Comparison of ENCODE assay signal across 1 cellular context in genomic region chr6:44133003-44133931, GRCh38.
TF ChIP-seq lines count a peak whose summit lies in the region.

No MANE protein-coding gene starts in this region.

TF ChIP-seq in HepG2, 621 proteins besides CTCF, POLR2A, EP300 and RAD21 (continues in another document):
- TF ChIP-seq KAT8 (CRISPR knock-in tag; IDR thresholded peaks at IDR 0.05) (no peak), ZNF609 (CRISPR knock-in tag; IDR thresholded peaks at IDR 0.05; ENCODE audit: borderline replicate concordance) (no peak), HIVEP1 (CRISPR knock-in tag; IDR thresholded peaks at IDR 0.05) (no peak), AGO1 (IDR thresholded peaks at IDR 0.05; ENCODE audit: low read depth, low read length, poor library complexity, severe bottlenecking) (no peak), ZNF430 (CRISPR knock-in tag; IDR thresholded peaks at IDR 0.05) (0 out of 2 replicates have a peak, but pooled peaks have one; percentile 24), ZNF768 (CRISPR knock-in tag; IDR thresholded peaks at IDR 0.05) (no peak), ZNF34 (CRISPR knock-in tag; IDR thresholded peaks at IDR 0.05; ENCODE audit: borderline replicate concordance) (peak; percentile 35; the same call in 1 of the 2 replicates), SAP130 (CRISPR knock-in tag; IDR thresholded peaks at IDR 0.05; ENCODE audit: low read depth) (peak; percentile 48), MAZ (IDR thresholded peaks at IDR 0.05; ENCODE audit: borderline replicate concordance, low read depth, low read length) (no peak), MAZ (CRISPR knock-in tag; IDR thresholded peaks at IDR 0.05; ENCODE audit: low read depth) (0 out of 2 replicates have a peak, but pooled peaks have one; percentile 31), NFYB (CRISPR knock-in tag; IDR thresholded peaks at IDR 0.05) (no peak), RARA (CRISPR knock-in tag; IDR thresholded peaks at IDR 0.05) (no peak), NFAT5 (CRISPR knock-in tag; IDR thresholded peaks at IDR 0.05) (no peak), SOX6 (IDR thresholded peaks at IDR 0.05) (no peak), SOX6 (CRISPR knock-in tag; IDR thresholded peaks at IDR 0.05) (0 out of 2 replicates have a peak, but pooled peaks have one; percentile 22), ARNT2 (CRISPR knock-in tag; IDR thresholded peaks at IDR 0.05; ENCODE audit: low read depth) (no peak), BORCS8-MEF2B (CRISPR knock-in tag; IDR thresholded peaks at IDR 0.05) (peak; percentile 23; the same call in 1 of the 2 replicates), ZNF605 (CRISPR knock-in tag; IDR thresholded peaks at IDR 0.05) (peak; percentile 77), THAP11 (CRISPR knock-in tag; IDR thresholded peaks at IDR 0.05) (peak; percentile 97), MIXL1 (CRISPR knock-in tag; IDR thresholded peaks at IDR 0.05) (0 out of 2 replicates have a peak, but pooled peaks have one; percentile 8), SALL1 (CRISPR knock-in tag; IDR thresholded peaks at IDR 0.05) (peak; percentile 37; the same call in 1 of the 2 replicates), SRSF9 (IDR thresholded peaks at IDR 0.05; ENCODE audit: borderline replicate concordance, insufficient read depth, low read depth, low read length, poor library complexity, severe bottlenecking) (no peak), WIZ (CRISPR knock-in tag; IDR thresholded peaks at IDR 0.05) (no peak), EEA1 (CRISPR knock-in tag; IDR thresholded peaks at IDR 0.05; ENCODE audit: borderline replicate concordance) (no peak), ZNF143 (CRISPR knock-in tag; IDR thresholded peaks at IDR 0.05) (peak; percentile 92), MZF1 (CRISPR knock-in tag; IDR thresholded peaks at IDR 0.05; ENCODE audit: borderline replicate concordance) (no peak), SRSF1 (optimal IDR thresholded peaks at IDR 0.05; ENCODE audit: low read depth, low read length) (peak; percentile 43), EED (CRISPR knock-in tag; IDR thresholded peaks at IDR 0.05) (no peak), ZEB1 (IDR thresholded peaks at IDR 0.05; ENCODE audit: insufficient replicate concordance, low read depth) (no peak), MEF2D (CRISPR knock-in tag; IDR thresholded peaks at IDR 0.05) (no peak), MNT (IDR thresholded peaks at IDR 0.05) (no peak), TCF12 (IDR thresholded peaks at IDR 0.05) (no peak), TCF12 (CRISPR knock-in tag; IDR thresholded peaks at IDR 0.05) (no peak), ATF1 (CRISPR knock-in tag; IDR thresholded peaks at IDR 0.05) (0 out of 2 replicates have a peak, but pooled peaks have one; percentile 14), ZNF207 (IDR thresholded peaks at IDR 0.05; ENCODE audit: borderline replicate concordance) (no peak), NFIB (CRISPR knock-in tag; IDR thresholded peaks at IDR 0.05; ENCODE audit: borderline replicate concordance) (no peak), PITX1 (CRISPR knock-in tag; IDR thresholded peaks at IDR 0.05) (peak; percentile 61; the same call in 1 of the 2 replicates), HNRNPL (IDR thresholded peaks at IDR 0.05; ENCODE audit: low read depth, low read length) (peak; percentile 82; the same call in 1 of the 2 replicates), IRF2 (CRISPR knock-in tag; IDR thresholded peaks at IDR 0.05) (0 out of 2 replicates have a peak, but pooled peaks have one; percentile 48), FOXK2 (IDR thresholded peaks at IDR 0.05) (no peak), ZNF441 (CRISPR knock-in tag; IDR thresholded peaks at IDR 0.05; ENCODE audit: borderline replicate concordance) (no peak), ZBTB14 (CRISPR knock-in tag; IDR thresholded peaks at IDR 0.05) (no peak)
- TF ChIP-seq, protein P1, sequence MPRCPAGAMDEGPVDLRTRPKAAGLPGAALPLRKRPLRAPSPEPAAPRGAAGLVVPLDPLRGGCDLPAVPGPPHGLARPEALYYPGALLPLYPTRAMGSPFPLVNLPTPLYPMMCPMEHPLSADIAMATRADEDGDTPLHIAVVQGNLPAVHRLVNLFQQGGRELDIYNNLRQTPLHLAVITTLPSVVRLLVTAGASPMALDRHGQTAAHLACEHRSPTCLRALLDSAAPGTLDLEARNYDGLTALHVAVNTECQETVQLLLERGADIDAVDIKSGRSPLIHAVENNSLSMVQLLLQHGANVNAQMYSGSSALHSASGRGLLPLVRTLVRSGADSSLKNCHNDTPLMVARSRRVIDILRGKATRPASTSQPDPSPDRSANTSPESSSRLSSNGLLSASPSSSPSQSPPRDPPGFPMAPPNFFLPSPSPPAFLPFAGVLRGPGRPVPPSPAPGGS (CRISPR knock-in tag; IDR thresholded peaks at IDR 0.05) = 0 out of 2 replicates have a peak, but pooled peaks have one; percentile 38
- TF ChIP-seq, protein P2, sequence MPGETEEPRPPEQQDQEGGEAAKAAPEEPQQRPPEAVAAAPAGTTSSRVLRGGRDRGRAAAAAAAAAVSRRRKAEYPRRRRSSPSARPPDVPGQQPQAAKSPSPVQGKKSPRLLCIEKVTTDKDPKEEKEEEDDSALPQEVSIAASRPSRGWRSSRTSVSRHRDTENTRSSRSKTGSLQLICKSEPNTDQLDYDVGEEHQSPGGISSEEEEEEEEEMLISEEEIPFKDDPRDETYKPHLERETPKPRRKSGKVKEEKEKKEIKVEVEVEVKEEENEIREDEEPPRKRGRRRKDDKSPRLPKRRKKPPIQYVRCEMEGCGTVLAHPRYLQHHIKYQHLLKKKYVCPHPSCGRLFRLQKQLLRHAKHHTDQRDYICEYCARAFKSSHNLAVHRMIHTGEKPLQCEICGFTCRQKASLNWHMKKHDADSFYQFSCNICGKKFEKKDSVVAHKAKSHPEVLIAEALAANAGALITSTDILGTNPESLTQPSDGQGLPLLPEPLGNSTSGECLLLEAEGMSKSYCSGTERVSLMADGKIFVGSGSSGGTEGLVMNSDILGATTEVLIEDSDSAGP (CRISPR knock-in tag; IDR thresholded peaks at IDR 0.05; ENCODE audit: borderline replicate concordance) = peak; percentile 32; the same call in 1 of the 2 replicates
- TF ChIP-seq, protein P3, sequence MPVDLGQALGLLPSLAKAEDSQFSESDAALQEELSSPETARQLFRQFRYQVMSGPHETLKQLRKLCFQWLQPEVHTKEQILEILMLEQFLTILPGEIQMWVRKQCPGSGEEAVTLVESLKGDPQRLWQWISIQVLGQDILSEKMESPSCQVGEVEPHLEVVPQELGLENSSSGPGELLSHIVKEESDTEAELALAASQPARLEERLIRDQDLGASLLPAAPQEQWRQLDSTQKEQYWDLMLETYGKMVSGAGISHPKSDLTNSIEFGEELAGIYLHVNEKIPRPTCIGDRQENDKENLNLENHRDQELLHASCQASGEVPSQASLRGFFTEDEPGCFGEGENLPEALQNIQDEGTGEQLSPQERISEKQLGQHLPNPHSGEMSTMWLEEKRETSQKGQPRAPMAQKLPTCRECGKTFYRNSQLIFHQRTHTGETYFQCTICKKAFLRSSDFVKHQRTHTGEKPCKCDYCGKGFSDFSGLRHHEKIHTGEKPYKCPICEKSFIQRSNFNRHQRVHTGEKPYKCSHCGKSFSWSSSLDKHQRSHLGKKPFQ (CRISPR knock-in tag; IDR thresholded peaks at IDR 0.05; ENCODE audit: insufficient replicate concordance) = no peak
- TF ChIP-seq, protein P4, sequence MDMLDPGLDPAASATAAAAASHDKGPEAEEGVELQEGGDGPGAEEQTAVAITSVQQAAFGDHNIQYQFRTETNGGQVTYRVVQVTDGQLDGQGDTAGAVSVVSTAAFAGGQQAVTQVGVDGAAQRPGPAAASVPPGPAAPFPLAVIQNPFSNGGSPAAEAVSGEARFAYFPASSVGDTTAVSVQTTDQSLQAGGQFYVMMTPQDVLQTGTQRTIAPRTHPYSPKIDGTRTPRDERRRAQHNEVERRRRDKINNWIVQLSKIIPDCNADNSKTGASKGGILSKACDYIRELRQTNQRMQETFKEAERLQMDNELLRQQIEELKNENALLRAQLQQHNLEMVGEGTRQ (IDR thresholded peaks at IDR 0.05; ENCODE audit: low read depth, low read length) = no peak
- TF ChIP-seq, protein P4 (CRISPR knock-in tag; IDR thresholded peaks at IDR 0.05; ENCODE audit: borderline replicate concordance) = no peak
